In genomic region chr18:62341423-62341920, GRCh38 we compare ENCODE assay signal across 23 cellular contexts. TPM values are rescaled to one million over a fixed set of nuclear protein-coding genes. Genes with fewer than 3 reads are reported as not detected.
DNase-seq lines count a peak whose midpoint lies in the region; ATAC-seq, FAIRE-seq and TF ChIP-seq lines count a peak whose summit lies in the region.
"Had no signal": no experiment of that assay in that cellular context is flagged by ENCODE, and none has a peak within 500 bp of the region (broad histone marks: within the 10 kb centered on the region; RNA-seq: fewer than 3 reads in every experiment).

No MANE protein-coding gene starts in this region.

- POLR2A ChIA-PET in Panc1 (lab: Charles Lee): no interaction called here
- POLR2A ChIA-PET in CD4-positive, alpha-beta memory T cell (lab: Charles Lee; ENCODE audit: partially characterized antibody): no interaction called here

- 39 to 56% (median 42%) methylated on average over 3 of the region's 3 CpGs for WGBS in small intestine, 3 donors
- WGBS in suprapubic skin: 57% methylated on average over 3 of the region's 3 CpGs

- peaks cover 1 to 27% of the 10 kb centered on the region in 2 donors for H3K27me3 Mint-ChIP-seq in CD4-positive, alpha-beta memory T cell

- no peaks in the 10 kb centered on the region for H3K9me3 ChIP-seq in Panc1 (ENCODE audit: control insufficient read depth, insufficient read depth, low read depth, low read length)
- no peaks in the 10 kb centered on the region for H3K9me3 ChIP-seq in small intestine (ENCODE audit: control insufficient read depth, low read depth)
- no peaks in the 10 kb centered on the region for H3K9me3 ChIP-seq in CD4-positive, alpha-beta memory T cell (ENCODE audit: control insufficient read depth in 1 of 2, low read length in 2 of 2)
- H3K9me3 ChIP-seq in suprapubic skin: no peaks in the 10 kb centered on the region

- DNase-seq in NCI-H748 (lab: John Stamatoyannopoulos, UW; ENCODE audit: unreplicated experiment) (peak; percentile 63), NCI-H748 treated with DMSO at 0.1 percent for 48 hours (lab: John Stamatoyannopoulos, UW) (no peak), NCI-H2081 (lab: John Stamatoyannopoulos, UW) (peak; percentile 47 to 80), Panc1 (ENCODE audit: low read depth, low spot score) (no peak), small intestine (peak; percentile 45), suprapubic skin (ENCODE audit: low spot score in 2 of 2) (no peak)
- no peak for DNase-seq in CD4-positive, alpha-beta memory T cell
- DNase-seq: activated CD4-positive, alpha-beta memory T cell treated with anti-CD3 and anti-CD28 coated beads for 36 hours; CD4-positive, alpha-beta T cell; DMS53; GDM1; GM23248; head of caudate nucleus; MV-4-11; SIG-M5; T-helper 1 cell; trophoblast cell had no signal

- no peak overlapping the region for H3K4me3 ChIP-seq in Panc1 (ENCODE audit: low read depth in 2 of 2, low read length in 2 of 2)
- no peak overlapping the region for H3K4me3 ChIP-seq in small intestine (ENCODE audit: low read depth in 1 of 2, low read length in 2 of 2)
- no peak overlapping the region for H3K4me3 ChIP-seq in CD4-positive, alpha-beta memory T cell (ENCODE audit: low read length in 2 of 2)
- H3K4me3 ChIP-seq in suprapubic skin: no peak overlapping the region
- H3K4me3 ChIP-seq: GM23248 had no signal

- in situ Hi-C loops in Panc1 (cut with HindIII; ENCODE audit: low pct_unique_long_range_greater_than_20kb, low sequenced_read_pairs): no loop called here

- H3K4me1 Mint-ChIP-seq in CD4-positive, alpha-beta memory T cell: peaks cover 0 to 2% (median 0%) of the 10 kb centered on the region in 4 donors

- TF ChIP-seq EP300 in suprapubic skin (IDR thresholded peaks at IDR 0.05): no peak

- H3K27me3 ChIP-seq in Panc1 (ENCODE audit: control insufficient read depth, insufficient read depth, low read length) (no peaks in the 10 kb centered on the region), small intestine (ENCODE audit: control insufficient read depth in 2 of 2, insufficient read depth in 2 of 2, low read length in 2 of 2) (no peaks in the 10 kb centered on the region), suprapubic skin (peaks cover 2% of the 10 kb centered on the region)
- no peaks in the 10 kb centered on the region for H3K27me3 ChIP-seq in CD4-positive, alpha-beta memory T cell (ENCODE audit: insufficient read depth, low read length)

- H3K27ac Mint-ChIP-seq in CD4-positive, alpha-beta memory T cell: no peak overlapping the region
- H3K27ac Mint-ChIP-seq: activated CD4-positive, alpha-beta memory T cell treated with anti-CD3 and anti-CD28 coated beads for 36 hours; CD4-positive, alpha-beta T cell had no signal

- intact Hi-C loops in Panc1 (cut with micrococcal nuclease; ENCODE audit: unreplicated experiment): no loop called here
- intact Hi-C loops in CD4-positive, alpha-beta memory T cell (cut with micrococcal nuclease): no loop called here

- H3K9me3 Mint-ChIP-seq in CD4-positive, alpha-beta memory T cell: no peaks in the 10 kb centered on the region
- H3K9me3 Mint-ChIP-seq: activated CD4-positive, alpha-beta memory T cell treated with anti-CD3 and anti-CD28 coated beads for 36 hours; CD4-positive, alpha-beta T cell; neural crest cell had no signal

- H3K27ac ChIP-seq in Panc1 (ENCODE audit: low read length) (peak overlapping the region; percentile 40; the same call in 1 of the 2 replicates), small intestine (ENCODE audit: low read depth in 1 of 2, low read length in 1 of 2) (no peak overlapping the region), suprapubic skin (no peak overlapping the region)
- H3K27ac ChIP-seq in CD4-positive, alpha-beta memory T cell (ENCODE audit: low read depth, low read length): no peak overlapping the region
- H3K27ac ChIP-seq: GM23248 had no signal

- TF ChIP-seq POLR2A in suprapubic skin (IDR thresholded peaks at IDR 0.05): no peak

- H3K4me1 ChIP-seq in Panc1 (ENCODE audit: control insufficient read depth, insufficient read depth, low read length) (peaks cover 47% of the 10 kb centered on the region), small intestine (ENCODE audit: control insufficient read depth in 2 of 2, insufficient read depth in 1 of 2, low read depth in 1 of 2, low read length in 1 of 2) (peaks cover 10 to 14% of the 10 kb centered on the region in 2 donors), suprapubic skin (no peaks in the 10 kb centered on the region)
- no peaks in the 10 kb centered on the region for H3K4me1 ChIP-seq in CD4-positive, alpha-beta memory T cell (ENCODE audit: insufficient read depth, low read length)

- no peaks in the 10 kb centered on the region for H3K36me3 Mint-ChIP-seq in CD4-positive, alpha-beta memory T cell
- H3K36me3 Mint-ChIP-seq: activated CD4-positive, alpha-beta memory T cell treated with anti-CD3 and anti-CD28 coated beads for 36 hours had no signal

- peak overlapping the region in 1 of 8 donors; percentile 25 for H3K4me3 Mint-ChIP-seq in CD4-positive, alpha-beta memory T cell
- H3K4me3 Mint-ChIP-seq: activated CD4-positive, alpha-beta memory T cell treated with anti-CD3 and anti-CD28 coated beads for 36 hours; CD4-positive, alpha-beta T cell; neural crest cell had no signal

- ATAC-seq in Panc1: no peak
- ATAC-seq in HG03571 (IDR thresholded peaks at IDR 0.05; ENCODE audit: unreplicated experiment): no peak
- ATAC-seq: activated CD4-positive, CD25-positive, alpha-beta regulatory T cell treated with anti-CD3 and anti-CD28 coated beads, Interleukin-2, amount 50 U/mL, for 24 hours; sciatic nerve had no signal

- H3K36me3 ChIP-seq in Panc1 (ENCODE audit: control insufficient read depth, insufficient read depth, low read length) (no peaks in the 10 kb centered on the region), small intestine (ENCODE audit: control insufficient read depth in 2 of 2, insufficient read depth in 2 of 2, low read length in 2 of 2) (no peaks in the 10 kb centered on the region), suprapubic skin (no peaks in the 10 kb centered on the region)
- no peaks in the 10 kb centered on the region for H3K36me3 ChIP-seq in CD4-positive, alpha-beta memory T cell (ENCODE audit: insufficient read depth, low read length)

- no TSS peak for BruUV-seq in Panc1 (replicated peaks; lab: Mats Ljungman, UMichigan)

- CTCF ChIA-PET in Panc1 (lab: Charles Lee): no interaction called here
- CTCF ChIA-PET in CD4-positive, alpha-beta memory T cell (lab: Charles Lee; ENCODE audit: partially characterized antibody): no interaction called here

- no peak for FAIRE-seq in small intestine (lab: Jason Lieb, UNC)
- FAIRE-seq: GM18507, TTC549 had no signal

- TF ChIP-seq CTCF in Panc1 (IDR thresholded peaks at IDR 0.05) (no peak), suprapubic skin (IDR thresholded peaks at IDR 0.05) (no peak)

RNA-seq across cellular contexts. Expression of gene TNFRSF11A, which starts 16.4 kb away (rescaled TPM):
- total RNA-seq in Panc1 (2021; ENCODE audit: unreplicated experiment): 14.1 TPM
- polyA plus RNA-seq in Panc1 (2012; ENCODE audit: insufficient read length): 10.3 TPM
- polyA plus RNA-seq in small intestine: 10 to 100 TPM; 15.0 to 23.5 (median 16.5) TPM
- total RNA-seq in CD4-positive, alpha-beta memory T cell: 1 to 10 TPM; 1.3 TPM
- 1 to 10 TPM in 1 of 2 donors, under 1 TPM in 1; 0.49 to 6.5 TPM for polyA plus RNA-seq in CD4-positive, alpha-beta memory T cell
- total RNA-seq in suprapubic skin: 10 to 100 TPM in 1 of 4 donors, 1 to 10 TPM in 3; 4.8 to 15.4 (median 5.9) TPM

Comparison
In these comparisons a context has a peak if more than half of its experiments do, and no peak if none do; other contexts are left out.
1. DNase-seq: peak in NCI-H748 (single experiment), NCI-H2081 (2 of 2) and small intestine (single experiment); none in NCI-H748 treated with DMSO at 0.1 percent for 48 hours (single experiment), Panc1 (single experiment), CD4-positive, alpha-beta memory T cell (0 of 5) and suprapubic skin (0 of 2).